Comparison of ENCODE assay signal across 1 cellular context in genomic region chr16:57781741-57782606, GRCh38.
TF ChIP-seq lines count a peak whose summit lies in the region.

No MANE protein-coding gene starts in this region.

TF ChIP-seq in endothelial cell of umbilical vein, 7 proteins besides CTCF, POLR2A, EP300 and RAD21 (continued from another document):
- TF ChIP-seq JUN (IDR thresholded peaks at IDR 0.05; ENCODE audit: borderline replicate concordance, insufficient read depth, insufficient read length, low read depth) (peak; percentile 72), FOS (IDR thresholded peaks at IDR 0.05; ENCODE audit: borderline replicate concordance, insufficient read depth, low read length) (peak; percentile 30), POLR2AphosphoS5 (IDR thresholded peaks at IDR 0.05; ENCODE audit: insufficient read depth, low read depth, low read length) (no peak)
